Comparison of ENCODE assay signal across 1 cellular context in the genomic region with DNA sequence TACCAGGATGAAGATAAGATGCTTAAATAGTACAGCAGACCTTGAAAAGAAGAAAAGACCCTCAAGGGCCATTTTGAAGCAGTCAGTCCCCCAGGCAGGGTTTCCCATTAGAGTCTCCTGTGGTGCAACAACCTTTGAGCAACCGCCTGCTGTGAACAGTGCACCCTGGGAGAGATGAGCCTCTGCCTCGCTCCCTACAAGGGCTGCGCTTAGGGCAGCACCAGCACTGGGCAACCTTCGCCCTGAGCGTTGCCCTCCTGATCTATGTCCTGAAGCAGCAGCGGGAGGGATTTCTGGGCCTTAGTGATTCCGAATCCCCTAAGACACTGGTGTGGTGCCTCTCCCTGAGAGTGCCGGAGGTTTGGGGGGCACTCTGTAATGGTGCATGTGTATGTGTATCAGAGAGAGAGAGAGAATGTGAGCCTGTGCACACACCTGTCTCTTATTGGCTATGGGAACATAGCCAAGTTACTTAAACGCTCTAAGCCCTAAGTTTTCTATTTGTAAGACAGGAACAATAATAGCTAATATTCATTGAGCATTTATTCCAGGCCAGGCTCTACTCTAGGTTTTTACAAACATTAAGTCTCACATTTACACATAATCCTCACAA.
TF ChIP-seq lines count a peak whose summit lies in the region.

No MANE protein-coding gene starts in this region.

TF ChIP-seq in HepG2, 621 proteins besides CTCF, POLR2A, EP300 and RAD21 (continued from another document and continues in another):
- TF ChIP-seq, protein P1, sequence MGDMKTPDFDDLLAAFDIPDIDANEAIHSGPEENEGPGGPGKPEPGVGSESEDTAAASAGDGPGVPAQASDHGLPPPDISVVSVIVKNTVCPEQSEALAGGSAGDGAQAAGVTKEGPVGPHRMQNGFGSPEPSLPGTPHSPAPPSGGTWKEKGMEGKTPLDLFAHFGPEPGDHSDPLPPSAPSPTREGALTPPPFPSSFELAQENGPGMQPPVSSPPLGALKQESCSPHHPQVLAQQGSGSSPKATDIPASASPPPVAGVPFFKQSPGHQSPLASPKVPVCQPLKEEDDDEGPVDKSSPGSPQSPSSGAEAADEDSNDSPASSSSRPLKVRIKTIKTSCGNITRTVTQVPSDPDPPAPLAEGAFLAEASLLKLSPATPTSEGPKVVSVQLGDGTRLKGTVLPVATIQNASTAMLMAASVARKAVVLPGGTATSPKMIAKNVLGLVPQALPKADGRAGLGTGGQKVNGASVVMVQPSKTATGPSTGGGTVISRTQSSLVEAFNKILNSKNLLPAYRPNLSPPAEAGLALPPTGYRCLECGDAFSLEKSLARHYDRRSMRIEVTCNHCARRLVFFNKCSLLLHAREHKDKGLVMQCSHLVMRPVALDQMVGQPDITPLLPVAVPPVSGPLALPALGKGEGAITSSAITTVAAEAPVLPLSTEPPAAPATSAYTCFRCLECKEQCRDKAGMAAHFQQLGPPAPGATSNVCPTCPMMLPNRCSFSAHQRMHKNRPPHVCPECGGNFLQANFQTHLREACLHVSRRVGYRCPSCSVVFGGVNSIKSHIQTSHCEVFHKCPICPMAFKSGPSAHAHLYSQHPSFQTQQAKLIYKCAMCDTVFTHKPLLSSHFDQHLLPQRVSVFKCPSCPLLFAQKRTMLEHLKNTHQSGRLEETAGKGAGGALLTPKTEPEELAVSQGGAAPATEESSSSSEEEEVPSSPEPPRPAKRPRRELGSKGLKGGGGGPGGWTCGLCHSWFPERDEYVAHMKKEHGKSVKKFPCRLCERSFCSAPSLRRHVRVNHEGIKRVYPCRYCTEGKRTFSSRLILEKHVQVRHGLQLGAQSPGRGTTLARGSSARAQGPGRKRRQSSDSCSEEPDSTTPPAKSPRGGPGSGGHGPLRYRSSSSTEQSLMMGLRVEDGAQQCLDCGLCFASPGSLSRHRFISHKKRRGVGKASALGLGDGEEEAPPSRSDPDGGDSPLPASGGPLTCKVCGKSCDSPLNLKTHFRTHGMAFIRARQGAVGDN (CRISPR knock-in tag; IDR thresholded peaks at IDR 0.05), result peak; percentile 77
- TF ChIP-seq, protein P2, sequence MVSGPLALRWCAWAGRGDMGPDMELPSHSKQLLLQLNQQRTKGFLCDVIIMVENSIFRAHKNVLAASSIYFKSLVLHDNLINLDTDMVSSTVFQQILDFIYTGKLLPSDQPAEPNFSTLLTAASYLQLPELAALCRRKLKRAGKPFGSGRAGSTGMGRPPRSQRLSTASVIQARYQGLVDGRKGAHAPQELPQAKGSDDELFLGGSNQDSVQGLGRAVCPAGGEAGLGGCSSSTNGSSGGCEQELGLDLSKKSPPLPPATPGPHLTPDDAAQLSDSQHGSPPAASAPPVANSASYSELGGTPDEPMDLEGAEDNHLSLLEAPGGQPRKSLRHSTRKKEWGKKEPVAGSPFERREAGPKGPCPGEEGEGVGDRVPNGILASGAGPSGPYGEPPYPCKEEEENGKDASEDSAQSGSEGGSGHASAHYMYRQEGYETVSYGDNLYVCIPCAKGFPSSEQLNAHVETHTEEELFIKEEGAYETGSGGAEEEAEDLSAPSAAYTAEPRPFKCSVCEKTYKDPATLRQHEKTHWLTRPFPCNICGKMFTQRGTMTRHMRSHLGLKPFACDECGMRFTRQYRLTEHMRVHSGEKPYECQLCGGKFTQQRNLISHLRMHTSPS (CRISPR knock-in tag; IDR thresholded peaks at IDR 0.05; ENCODE audit: low read depth), result 0 out of 2 replicates have a peak, but pooled peaks have one; percentile 32
- no peak for TF ChIP-seq SOX6 (IDR thresholded peaks at IDR 0.05)
- 0 out of 2 replicates have a peak, but pooled peaks have one; percentile 9 for TF ChIP-seq SOX6 (CRISPR knock-in tag; IDR thresholded peaks at IDR 0.05)
- 0 out of 2 replicates have a peak, but pooled peaks have one; percentile 48 for TF ChIP-seq ZNF343 (CRISPR knock-in tag; IDR thresholded peaks at IDR 0.05)
- TF ChIP-seq HMGA1 (CRISPR knock-in tag; conservative IDR thresholded peaks at IDR 0.05), result no peak
- no peak for TF ChIP-seq KAT2B (IDR thresholded peaks at IDR 0.05; ENCODE audit: borderline replicate concordance, low read depth, low read length)
- no peak for TF ChIP-seq ZNF280D (CRISPR knock-in tag; IDR thresholded peaks at IDR 0.05)
- TF ChIP-seq ZNF761 (CRISPR knock-in tag; conservative IDR thresholded peaks at IDR 0.05), result 0 out of 2 replicates have a peak, but pooled peaks have one; percentile 40
- TF ChIP-seq, protein P3, sequence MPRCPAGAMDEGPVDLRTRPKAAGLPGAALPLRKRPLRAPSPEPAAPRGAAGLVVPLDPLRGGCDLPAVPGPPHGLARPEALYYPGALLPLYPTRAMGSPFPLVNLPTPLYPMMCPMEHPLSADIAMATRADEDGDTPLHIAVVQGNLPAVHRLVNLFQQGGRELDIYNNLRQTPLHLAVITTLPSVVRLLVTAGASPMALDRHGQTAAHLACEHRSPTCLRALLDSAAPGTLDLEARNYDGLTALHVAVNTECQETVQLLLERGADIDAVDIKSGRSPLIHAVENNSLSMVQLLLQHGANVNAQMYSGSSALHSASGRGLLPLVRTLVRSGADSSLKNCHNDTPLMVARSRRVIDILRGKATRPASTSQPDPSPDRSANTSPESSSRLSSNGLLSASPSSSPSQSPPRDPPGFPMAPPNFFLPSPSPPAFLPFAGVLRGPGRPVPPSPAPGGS (CRISPR knock-in tag; IDR thresholded peaks at IDR 0.05), result 0 out of 2 replicates have a peak, but pooled peaks have one; percentile 13
- TF ChIP-seq YY1 (IDR thresholded peaks at IDR 0.05; ENCODE audit: insufficient read depth, insufficient replicate concordance, low read depth, low read length), result peak; percentile 72
- TF ChIP-seq HDAC2 (CRISPR knock-in tag; IDR thresholded peaks at IDR 0.05), result peak; percentile 17; the same call in 1 of the 2 replicates
- TF ChIP-seq ZFX (CRISPR knock-in tag; IDR thresholded peaks at IDR 0.05; ENCODE audit: low read depth), result 0 out of 2 replicates have a peak, but pooled peaks have one; percentile 24
- TF ChIP-seq ZNF720 (CRISPR knock-in tag; IDR thresholded peaks at IDR 0.05), result no peak
- TF ChIP-seq ZNF674 (CRISPR knock-in tag; IDR thresholded peaks at IDR 0.05; ENCODE audit: low read depth), result no peak
- TF ChIP-seq MYC (CRISPR knock-in tag; IDR thresholded peaks at IDR 0.05; ENCODE audit: borderline replicate concordance), result 0 out of 2 replicates have a peak, but pooled peaks have one; percentile 30
- peak; percentile 74; the same call in 1 of the 2 replicates for TF ChIP-seq KDM1A (CRISPR knock-in tag; IDR thresholded peaks at IDR 0.05)
- TF ChIP-seq PHF5A (CRISPR knock-in tag; IDR thresholded peaks at IDR 0.05; ENCODE audit: low read depth, unreplicated experiment), result no peak
- 0 out of 2 replicates have a peak, but pooled peaks have one; percentile 27 for TF ChIP-seq ZNF331 (CRISPR knock-in tag; IDR thresholded peaks at IDR 0.05)
- TF ChIP-seq, protein P4, sequence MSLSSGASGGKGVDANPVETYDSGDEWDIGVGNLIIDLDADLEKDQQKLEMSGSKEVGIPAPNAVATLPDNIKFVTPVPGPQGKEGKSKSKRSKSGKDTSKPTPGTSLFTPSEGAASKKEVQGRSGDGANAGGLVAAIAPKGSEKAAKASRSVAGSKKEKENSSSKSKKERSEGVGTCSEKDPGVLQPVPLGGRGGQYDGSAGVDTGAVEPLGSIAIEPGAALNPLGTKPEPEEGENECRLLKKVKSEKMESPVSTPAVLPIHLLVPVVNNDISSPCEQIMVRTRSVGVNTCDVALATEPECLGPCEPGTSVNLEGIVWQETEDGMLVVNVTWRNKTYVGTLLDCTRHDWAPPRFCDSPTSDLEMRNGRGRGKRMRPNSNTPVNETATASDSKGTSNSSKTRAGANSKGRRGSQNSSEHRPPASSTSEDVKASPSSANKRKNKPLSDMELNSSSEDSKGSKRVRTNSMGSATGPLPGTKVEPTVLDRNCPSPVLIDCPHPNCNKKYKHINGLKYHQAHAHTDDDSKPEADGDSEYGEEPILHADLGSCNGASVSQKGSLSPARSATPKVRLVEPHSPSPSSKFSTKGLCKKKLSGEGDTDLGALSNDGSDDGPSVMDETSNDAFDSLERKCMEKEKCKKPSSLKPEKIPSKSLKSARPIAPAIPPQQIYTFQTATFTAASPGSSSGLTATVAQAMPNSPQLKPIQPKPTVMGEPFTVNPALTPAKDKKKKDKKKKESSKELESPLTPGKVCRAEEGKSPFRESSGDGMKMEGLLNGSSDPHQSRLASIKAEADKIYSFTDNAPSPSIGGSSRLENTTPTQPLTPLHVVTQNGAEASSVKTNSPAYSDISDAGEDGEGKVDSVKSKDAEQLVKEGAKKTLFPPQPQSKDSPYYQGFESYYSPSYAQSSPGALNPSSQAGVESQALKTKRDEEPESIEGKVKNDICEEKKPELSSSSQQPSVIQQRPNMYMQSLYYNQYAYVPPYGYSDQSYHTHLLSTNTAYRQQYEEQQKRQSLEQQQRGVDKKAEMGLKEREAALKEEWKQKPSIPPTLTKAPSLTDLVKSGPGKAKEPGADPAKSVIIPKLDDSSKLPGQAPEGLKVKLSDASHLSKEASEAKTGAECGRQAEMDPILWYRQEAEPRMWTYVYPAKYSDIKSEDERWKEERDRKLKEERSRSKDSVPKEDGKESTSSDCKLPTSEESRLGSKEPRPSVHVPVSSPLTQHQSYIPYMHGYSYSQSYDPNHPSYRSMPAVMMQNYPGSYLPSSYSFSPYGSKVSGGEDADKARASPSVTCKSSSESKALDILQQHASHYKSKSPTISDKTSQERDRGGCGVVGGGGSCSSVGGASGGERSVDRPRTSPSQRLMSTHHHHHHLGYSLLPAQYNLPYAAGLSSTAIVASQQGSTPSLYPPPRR (CRISPR knock-in tag; IDR thresholded peaks at IDR 0.05; ENCODE audit: borderline replicate concordance), result peak; percentile 44; the same call in 1 of the 2 replicates
- TF ChIP-seq SALL1 (CRISPR knock-in tag; IDR thresholded peaks at IDR 0.05), result peak; percentile 72
- no peak for TF ChIP-seq POLR2G (IDR thresholded peaks at IDR 0.05; ENCODE audit: low read depth, low read length)
- TF ChIP-seq, protein P5, sequence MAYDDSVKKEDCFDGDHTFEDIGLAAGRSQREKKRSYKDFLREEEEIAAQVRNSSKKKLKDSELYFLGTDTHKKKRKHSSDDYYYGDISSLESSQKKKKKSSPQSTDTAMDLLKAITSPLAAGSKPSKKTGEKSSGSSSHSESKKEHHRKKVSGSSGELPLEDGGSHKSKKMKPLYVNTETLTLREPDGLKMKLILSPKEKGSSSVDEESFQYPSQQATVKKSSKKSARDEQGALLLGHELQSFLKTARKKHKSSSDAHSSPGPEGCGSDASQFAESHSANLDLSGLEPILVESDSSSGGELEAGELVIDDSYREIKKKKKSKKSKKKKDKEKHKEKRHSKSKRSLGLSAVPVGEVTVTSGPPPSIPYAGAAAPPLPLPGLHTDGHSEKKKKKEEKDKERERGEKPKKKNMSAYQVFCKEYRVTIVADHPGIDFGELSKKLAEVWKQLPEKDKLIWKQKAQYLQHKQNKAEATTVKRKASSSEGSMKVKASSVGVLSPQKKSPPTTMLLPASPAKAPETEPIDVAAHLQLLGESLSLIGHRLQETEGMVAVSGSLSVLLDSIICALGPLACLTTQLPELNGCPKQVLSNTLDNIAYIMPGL (CRISPR knock-in tag; IDR thresholded peaks at IDR 0.05; ENCODE audit: borderline replicate concordance in 1 of 2, low read depth in 1 of 2), result 0 out of 4 replicates have a peak, but pooled peaks of 1 of the 2 experiments have one; percentile 35
- TF ChIP-seq CEBPB (IDR thresholded peaks at IDR 0.05; ENCODE audit: borderline replicate concordance, low read depth, low read length), result peak; percentile 81
- TF ChIP-seq, protein P6, sequence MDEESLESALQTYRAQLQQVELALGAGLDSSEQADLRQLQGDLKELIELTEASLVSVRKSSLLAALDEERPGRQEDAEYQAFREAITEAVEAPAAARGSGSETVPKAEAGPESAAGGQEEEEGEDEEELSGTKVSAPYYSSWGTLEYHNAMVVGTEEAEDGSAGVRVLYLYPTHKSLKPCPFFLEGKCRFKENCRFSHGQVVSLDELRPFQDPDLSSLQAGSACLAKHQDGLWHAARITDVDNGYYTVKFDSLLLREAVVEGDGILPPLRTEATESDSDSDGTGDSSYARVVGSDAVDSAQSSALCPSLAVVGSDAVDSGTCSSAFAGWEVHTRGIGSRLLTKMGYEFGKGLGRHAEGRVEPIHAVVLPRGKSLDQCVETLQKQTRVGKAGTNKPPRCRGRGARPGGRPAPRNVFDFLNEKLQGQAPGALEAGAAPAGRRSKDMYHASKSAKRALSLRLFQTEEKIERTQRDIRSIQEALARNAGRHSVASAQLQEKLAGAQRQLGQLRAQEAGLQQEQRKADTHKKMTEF (CRISPR knock-in tag; IDR thresholded peaks at IDR 0.05), result peak; percentile 23; the same call in 1 of the 2 replicates
- peak; percentile 65; the same call in 1 of the 2 replicates for TF ChIP-seq ZMYM3 (CRISPR knock-in tag; IDR thresholded peaks at IDR 0.05)
- TF ChIP-seq FOXJ3 (CRISPR knock-in tag; IDR thresholded peaks at IDR 0.05; ENCODE audit: borderline replicate concordance), result no peak
- peak; percentile 71 for TF ChIP-seq ZNF143 (CRISPR knock-in tag; IDR thresholded peaks at IDR 0.05)
- 0 out of 2 replicates have a peak, but pooled peaks have one; percentile 15 for TF ChIP-seq BCL6 (CRISPR knock-in tag; IDR thresholded peaks at IDR 0.05)
- TF ChIP-seq NR2F6 (IDR thresholded peaks at IDR 0.05), result no peak
- peak; percentile 17; the same call in 1 of the 2 replicates for TF ChIP-seq NR2F6 (CRISPR knock-in tag; IDR thresholded peaks at IDR 0.05)
- TF ChIP-seq ZNF501 (CRISPR knock-in tag; IDR thresholded peaks at IDR 0.05), result peak; percentile 31; the same call in 1 of the 2 replicates
- TF ChIP-seq MAFG (CRISPR knock-in tag; IDR thresholded peaks at IDR 0.05), result no peak
- TF ChIP-seq FOXA1 (IDR thresholded peaks at IDR 0.05), result no peak
- TF ChIP-seq FOXA1 (CRISPR knock-in tag; IDR thresholded peaks at IDR 0.05), result 0 out of 2 replicates have a peak, but pooled peaks have one; percentile 16
